In the genomic region with DNA sequence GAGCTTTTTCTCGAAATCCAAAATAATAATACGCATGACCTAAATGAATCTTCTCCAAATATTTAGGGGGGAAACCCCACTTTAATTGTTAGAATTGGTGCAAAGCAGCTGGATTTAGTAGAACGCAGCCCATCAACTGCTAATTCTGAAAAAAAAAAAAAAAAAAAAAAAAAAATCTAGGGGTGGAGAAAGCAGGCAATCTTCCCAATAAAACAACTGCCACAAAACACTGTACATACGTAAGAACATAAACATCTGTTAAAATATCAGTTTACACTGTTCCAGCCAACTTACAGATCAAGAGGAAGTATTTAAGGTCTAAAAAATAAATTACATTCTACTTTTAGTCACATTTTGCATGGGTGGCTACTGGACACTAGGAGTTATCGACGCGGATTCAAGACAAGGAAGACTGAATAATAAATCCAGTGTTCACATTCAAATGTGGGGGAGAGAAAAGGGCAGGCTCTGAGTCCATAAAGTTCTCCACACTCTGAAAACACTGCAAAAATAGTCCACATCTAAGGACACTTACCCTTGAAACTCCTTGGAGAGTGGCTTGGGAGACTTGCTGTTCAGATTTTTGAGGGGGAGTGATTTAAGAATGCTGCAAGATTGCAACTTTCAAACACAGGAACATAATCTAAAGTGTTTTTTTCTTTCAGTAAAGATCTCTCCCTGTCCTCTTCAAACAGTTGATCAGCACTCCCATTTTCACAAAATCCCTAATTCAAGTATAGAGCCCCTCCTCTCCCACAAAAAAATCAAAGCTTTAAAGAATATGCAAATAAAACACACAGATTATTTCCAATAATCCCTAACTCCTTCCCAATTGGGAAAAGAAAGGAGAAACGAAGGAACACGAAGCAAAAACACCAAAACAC, we compare ENCODE assay signal across 8 cellular contexts. TPM values are rescaled to one million over a fixed set of nuclear protein-coding genes. Genes with fewer than 3 reads are reported as not detected.
DNase-seq lines count a peak whose midpoint lies in the region; ATAC-seq and TF ChIP-seq lines count a peak whose summit lies in the region.

No MANE protein-coding gene starts in this region.

- peak overlapping the region; percentile 94 for H3K4me3 Mint-ChIP-seq in activated CD8-positive, alpha-beta memory T cell treated with anti-CD3 and anti-CD28 coated beads, Interleukin-2, amount 10 ng/mL, durations not matched to agents 7 days and 5 days

- no peak for ATAC-seq in activated CD8-positive, alpha-beta memory T cell treated with anti-CD3 and anti-CD28 coated beads, Interleukin-2, amount 10 ng/mL, durations not matched to agents 7 days and 5 days
- ATAC-seq in GM19463 (IDR thresholded peaks at IDR 0.05; ENCODE audit: unreplicated experiment) (no peak), GM18517 (IDR thresholded peaks at IDR 0.05; ENCODE audit: unreplicated experiment) (no peak)

- peaks cover 72% of the 10 kb centered on the region for H3K79me2 ChIP-seq in osteoblast (ENCODE audit: insufficient read depth, low read length)

- H3K9me3 ChIP-seq in SJCRH30 (replicated peaks): no peaks in the 10 kb centered on the region
- H3K9me3 ChIP-seq in esophagus squamous epithelium: no peaks in the 10 kb centered on the region
- no peaks in the 10 kb centered on the region for H3K9me3 ChIP-seq in osteoblast (ENCODE audit: low read depth, low read length)

- H2AFZ ChIP-seq in osteoblast (ENCODE audit: low read length): peak overlapping the region; percentile 83

- 12% methylated on average over 9 of the region's 9 CpGs for WGBS in esophagus squamous epithelium, 2 donors

- H3K4me1 ChIP-seq in SJCRH30 (no peaks in the 10 kb centered on the region), esophagus squamous epithelium (peaks cover 4 to 51% (median 7%) of the 10 kb centered on the region in 3 donors), osteoblast (ENCODE audit: insufficient read depth, low read length) (peaks cover 14% of the 10 kb centered on the region)

- peaks cover 32% of the 10 kb centered on the region for H3K4me1 Mint-ChIP-seq in activated CD8-positive, alpha-beta memory T cell treated with anti-CD3 and anti-CD28 coated beads, Interleukin-2, amount 10 ng/mL, durations not matched to agents 7 days and 5 days

- no peaks in the 10 kb centered on the region for H3K9me3 Mint-ChIP-seq in activated CD8-positive, alpha-beta memory T cell treated with anti-CD3 and anti-CD28 coated beads, Interleukin-2, amount 10 ng/mL, durations not matched to agents 7 days and 5 days (ENCODE audit: low read depth)

- H4K20me1 ChIP-seq in osteoblast (ENCODE audit: insufficient read depth, low read length): peaks cover 47% of the 10 kb centered on the region

- H3K36me3 ChIP-seq in SJCRH30 (peaks cover 4% of the 10 kb centered on the region; the same call in 1 of the 2 replicates), esophagus squamous epithelium (peaks cover 0 to 6% (median 0%) of the 10 kb centered on the region in 3 donors), osteoblast (ENCODE audit: insufficient read depth, low read length) (peaks cover 7% of the 10 kb centered on the region)

- peak overlapping the region; percentile 93 for H3K27ac ChIP-seq in SJCRH30
- H3K27ac ChIP-seq in esophagus squamous epithelium: peak overlapping the region; percentile 97 to 99 (median 99)
- H3K27ac ChIP-seq in osteoblast (ENCODE audit: low read depth, low read length): peak overlapping the region; percentile 92

- H3K4me2 ChIP-seq in osteoblast (ENCODE audit: insufficient read depth, low read length): peak overlapping the region; percentile 89

- H3K4me3 ChIP-seq in SJCRH30 (peak overlapping the region; percentile 94), esophagus squamous epithelium (peak overlapping the region; percentile 69 to 94 (median 91)), osteoblast (ENCODE audit: insufficient read depth, low read length) (peak overlapping the region; percentile 87)

- H3K27ac Mint-ChIP-seq in activated CD8-positive, alpha-beta memory T cell treated with anti-CD3 and anti-CD28 coated beads, Interleukin-2, amount 10 ng/mL, durations not matched to agents 7 days and 5 days: peak overlapping the region; percentile 94

- CTCF ChIA-PET in activated CD8-positive, alpha-beta memory T cell treated with anti-CD3 and anti-CD28 coated beads, Interleukin-2, amount 10 ng/mL, durations not matched to agents 7 days and 5 days (lab: Charles Lee): interaction anchor here (0.6 to 1.0 kb wide), 3 partner anchors 77 to 444 kb away, joined by 3 read pairs; no protein-coding TSS in a partner anchor

- no peak for DNase-seq in activated CD8-positive, alpha-beta memory T cell treated with anti-CD3 and anti-CD28 coated beads, Interleukin-2, amount 10 ng/mL, durations not matched to agents 7 days and 5 days
- no peak for DNase-seq in activated CD8-positive, alpha-beta memory T cell treated with anti-CD3 and anti-CD28 coated beads, Interleukin-2, amount 50 U/mL, for 48 hours
- peak in 1 of 2 experiments; percentile 45 for DNase-seq in SJCRH30
- no peak for DNase-seq in esophagus squamous epithelium (lab: John Stamatoyannopoulos, UW)
- peak; percentile 32 for DNase-seq in osteoblast (ENCODE audit: insufficient read length, low spot score, missing footprints)
- DNase-seq in posterior cingulate gyrus: no peak

- TF ChIP-seq CTCF in esophagus squamous epithelium (IDR thresholded peaks at IDR 0.05): no peak
- TF ChIP-seq CTCF in osteoblast (IDR thresholded peaks at IDR 0.05; ENCODE audit: extremely low read depth, low read depth, low read length): no peak

- TF ChIP-seq POLR2A in esophagus squamous epithelium (IDR thresholded peaks at IDR 0.05): no peak

- no peaks in the 10 kb centered on the region for H3K27me3 ChIP-seq in SJCRH30
- H3K27me3 ChIP-seq in esophagus squamous epithelium: no peaks in the 10 kb centered on the region
- no peaks in the 10 kb centered on the region for H3K27me3 ChIP-seq in osteoblast (ENCODE audit: insufficient read depth, low read length)

- H3K27me3 Mint-ChIP-seq in activated CD8-positive, alpha-beta memory T cell treated with anti-CD3 and anti-CD28 coated beads, Interleukin-2, amount 10 ng/mL, durations not matched to agents 7 days and 5 days: no peaks in the 10 kb centered on the region

- intact Hi-C loops in esophagus squamous epithelium (cut with DNase I): no loop called here
- intact Hi-C loops in posterior cingulate gyrus (cut with DNase I): loop anchor here (2.0 to 5.0 kb wide), 2 partner anchors 48 to 76 kb away; no protein-coding TSS in a partner anchor

- H3K36me3 Mint-ChIP-seq in activated CD8-positive, alpha-beta memory T cell treated with anti-CD3 and anti-CD28 coated beads, Interleukin-2, amount 10 ng/mL, durations not matched to agents 7 days and 5 days: peaks cover 16% of the 10 kb centered on the region

RNA-seq across cellular contexts. Expression of gene APPBP2, which starts 1.3 kb away (rescaled TPM):
- total RNA-seq in activated CD8-positive, alpha-beta memory T cell treated with anti-CD3 and anti-CD28 coated beads, Interleukin-2, amount 10 ng/mL, durations not matched to agents 7 days and 5 days: 10 to 100 TPM; 25.9 to 31.8 TPM
- total RNA-seq in SJCRH30 (2014; rRNA removed; shearing (Covaris generic)): 21.4 and 23.7 TPM in 2 replicates
- total RNA-seq in esophagus squamous epithelium (10 to 100 TPM in 3 of 4 donors, 1 to 10 TPM in 1; 9.7 to 26.3 (median 16.0) TPM), osteoblast (49.2 and 49.9 TPM in 2 replicates)
